ENCODE assay signal across 14 cellular contexts in the genomic region with DNA sequence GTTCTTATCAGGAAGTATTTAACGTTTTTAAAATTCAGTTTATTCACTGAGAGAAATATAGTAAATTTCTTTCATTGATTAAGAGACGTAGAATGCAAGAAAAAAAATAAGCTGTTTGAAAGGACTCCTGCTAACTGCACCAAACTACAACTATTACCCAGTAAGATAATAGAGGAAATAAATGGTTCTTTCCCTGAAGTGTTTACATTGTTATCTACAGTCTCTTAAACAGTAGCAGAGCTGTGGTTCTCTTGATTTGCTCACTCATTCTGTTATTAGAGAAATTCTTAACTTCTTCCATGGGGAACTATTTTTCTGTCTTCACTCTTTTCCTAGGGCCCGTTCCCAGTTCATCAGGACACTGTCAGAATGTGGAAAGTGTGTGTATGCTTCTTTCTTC.
DNase-seq lines count a peak whose midpoint lies in the region; ATAC-seq, FAIRE-seq and TF ChIP-seq lines count a peak whose summit lies in the region.
"Had no signal": no experiment of that assay in that cellular context is flagged by ENCODE, and none has a peak within 500 bp of the region (broad histone marks: within the 10 kb centered on the region; RNA-seq: fewer than 3 reads in every experiment).

No MANE protein-coding gene starts in this region.

- H3K27me3 ChIP-seq in fibroblast of lung (ENCODE audit: control insufficient read depth, insufficient read depth, low read length), result no peaks in the 10 kb centered on the region
- H3K27me3 ChIP-seq in pancreas, result no peaks in the 10 kb centered on the region

- no peaks in the 10 kb centered on the region for H3K79me2 ChIP-seq in fibroblast of lung (ENCODE audit: control insufficient read depth, insufficient read depth, low read length)

- no peak overlapping the region for H3K9ac ChIP-seq in fibroblast of lung (ENCODE audit: insufficient read depth, low read length)

- no peaks in the 10 kb centered on the region for H3K36me3 ChIP-seq in fibroblast of lung (ENCODE audit: control insufficient read depth, insufficient read depth, low read length)
- no peaks in the 10 kb centered on the region for H3K36me3 ChIP-seq in pancreas

- 11 to 15% methylated on average over 3 of the region's 3 CpGs for WGBS in pancreas, 2 donors

- no peaks in the 10 kb centered on the region for H3K9me3 ChIP-seq in fibroblast of lung (ENCODE audit: control insufficient read depth, insufficient read depth, low read depth, low read length)
- H3K9me3 ChIP-seq in pancreas, result no peaks in the 10 kb centered on the region

- H4K20me1 ChIP-seq in fibroblast of lung (ENCODE audit: control insufficient read depth, extremely low read depth, insufficient read depth, low read length), result no peaks in the 10 kb centered on the region

- intact Hi-C loops in pancreas (cut with DNase I), result no loop called here

- DNase-seq in NCI-H2227 treated with DMSO at 0.1 percent for 48 hours (lab: John Stamatoyannopoulos, UW) (peak; percentile 65), NCI-H2227 (lab: John Stamatoyannopoulos, UW; ENCODE audit: unreplicated experiment) (no peak), NCI-H146 (lab: John Stamatoyannopoulos, UW) (peak; percentile 51), fibroblast of lung (ENCODE audit: low read depth in 2 of 2) (peak; percentile 21 to 27), pancreas (no peak), HUDEP-2 (lab: John Stamatoyannopoulos, UW; ENCODE audit: unreplicated experiment in 76 of 76) (no peak), NCI-H446 (lab: John Stamatoyannopoulos, UW) (no peak)
- DNase-seq: CD8-positive, alpha-beta memory T cell; EL; H9; NCI-H187 treated with DMSO at 0.1 percent for 48 hours; NK-92 treated with Interleukin-12 subunit alpha and Interleukin-12 subunit beta, amount 100 ng/mL, for 24 hours; OCI-M1 had no signal

- H3K4me2 ChIP-seq in fibroblast of lung (ENCODE audit: extremely low read depth, insufficient read depth, low read length), result no peak overlapping the region

- no peak for FAIRE-seq in pancreas (lab: Jason Lieb, UNC)

- TF ChIP-seq CTCF in fibroblast of lung (conservative IDR thresholded peaks at IDR 0.05 in 1 of 2, IDR thresholded peaks at IDR 0.05 in 1 of 2; ENCODE audit: low read depth in 1 of 2, low read length in 2 of 2), result no peak
- TF ChIP-seq CTCF in pancreas (IDR thresholded peaks at IDR 0.05), result no peak

- no peak overlapping the region for H3K4me3 ChIP-seq in fibroblast of lung (replicated peaks in 1 of 4; ENCODE audit: control extremely low read depth in 1 of 4, insufficient read depth in 1 of 4, low read depth in 3 of 4, low read length in 4 of 4)
- no peak overlapping the region for H3K4me3 ChIP-seq in pancreas

- no peak overlapping the region for H3K27ac ChIP-seq in fibroblast of lung (ENCODE audit: insufficient read depth, low read length)
- H3K27ac ChIP-seq in pancreas, result no peak overlapping the region

- no peak overlapping the region for H2AFZ ChIP-seq in fibroblast of lung (ENCODE audit: low read length)

- H3K4me1 ChIP-seq in fibroblast of lung (ENCODE audit: control insufficient read depth, extremely low read depth, insufficient read depth, low read length) (no peaks in the 10 kb centered on the region), pancreas (peaks cover 2 to 14% (median 9%) of the 10 kb centered on the region in 3 donors)

- peak in 3 of 4 donors; percentile 57 to 91 (median 70) for ATAC-seq in pancreas
- ATAC-seq in GM18519 (IDR thresholded peaks at IDR 0.05; ENCODE audit: low FRiP score, unreplicated experiment), result no peak

Comparison
In these comparisons a context has a peak if more than half of its experiments do, and no peak if none do; other contexts are left out.
1. DNase-seq: peak in NCI-H2227 treated with DMSO at 0.1 percent for 48 hours (single experiment), NCI-H146 (single experiment) and fibroblast of lung (2 of 2); none in NCI-H2227 (single experiment), pancreas (0 of 6), HUDEP-2 (0 of 76) and NCI-H446 (0 of 2).